8 cellular contexts compared by ENCODE assay signal in genomic region chr1:149844096-149844495, GRCh38. TPM values are rescaled to one million over a fixed set of nuclear protein-coding genes. Genes with fewer than 3 reads are reported as not detected.
DNase-seq lines count a peak whose midpoint lies in the region; ATAC-seq and TF ChIP-seq lines count a peak whose summit lies in the region.

No MANE protein-coding gene starts in this region.

- DNase-seq in left ventricle myocardium inferior (no peak), left cardiac atrium (no peak), smooth muscle cell (lab: John Stamatoyannopoulos, UW; ENCODE audit: unreplicated experiment) (no peak), GOT3 (lab: John Stamatoyannopoulos, UW) (no peak), superior temporal gyrus (ENCODE audit: extremely low spot score) (no peak)
- DNase-seq in activated CD4-positive, alpha-beta T cell treated with anti-CD3 and anti-CD28 coated beads, Interleukin-2, amount 10 ng/mL, durations not matched to agents 7 days and 5 days = peak; percentile 30

- H3K9me3 Mint-ChIP-seq in activated CD4-positive, alpha-beta T cell treated with anti-CD3 and anti-CD28 coated beads, Interleukin-2, amount 10 ng/mL, durations not matched to agents 7 days and 5 days = no peaks in the 10 kb centered on the region

- H3K27ac ChIP-seq in left ventricle myocardium inferior (replicated peaks) (no peak overlapping the region), gastroesophageal sphincter (peak overlapping the region; percentile 78 to 95 (median 84)), smooth muscle cell (ENCODE audit: low read depth) (peak overlapping the region; percentile 68)

- peak overlapping the region; percentile 92 for H3K27ac Mint-ChIP-seq in activated CD4-positive, alpha-beta T cell treated with anti-CD3 and anti-CD28 coated beads, Interleukin-2, amount 10 ng/mL, durations not matched to agents 7 days and 5 days

- peaks cover 4% of the 10 kb centered on the region for H3F3A ChIP-seq in smooth muscle cell (ENCODE audit: low read depth)

- WGBS in gastroesophageal sphincter (ENCODE audit: low coverage in 1 of 2), 2 donors = 27 to 39% methylated on average over 3 of the region's 3 CpGs
- 21% methylated on average over 3 of the region's 3 CpGs for WGBS in smooth muscle cell (ENCODE audit: low lambda C conversion rate)

- POLR2A ChIA-PET in activated CD4-positive, alpha-beta T cell treated with anti-CD3 and anti-CD28 coated beads, Interleukin-2, amount 10 ng/mL, durations not matched to agents 7 days and 5 days (lab: Charles Lee) = interaction anchor here (1.5 kb wide), 1 partner anchor 43 kb away, joined by 26 read pairs; a partner anchor contains a TSS

- H3K4me1 Mint-ChIP-seq in activated CD4-positive, alpha-beta T cell treated with anti-CD3 and anti-CD28 coated beads, Interleukin-2, amount 10 ng/mL, durations not matched to agents 7 days and 5 days = peaks cover 46% of the 10 kb centered on the region

- no peak for TF ChIP-seq CTCF in left ventricle myocardium inferior (IDR thresholded peaks at IDR 0.05; ENCODE audit: borderline replicate concordance)
- no peak for TF ChIP-seq CTCF in gastroesophageal sphincter (IDR thresholded peaks at IDR 0.05)
- TF ChIP-seq CTCF in smooth muscle cell (IDR thresholded peaks at IDR 0.05; ENCODE audit: borderline replicate concordance, insufficient read depth, poor library complexity, severe bottlenecking) = no peak

- H3K79me2 ChIP-seq in smooth muscle cell (ENCODE audit: low read depth) = peaks cover 58% of the 10 kb centered on the region

- H3K36me3 Mint-ChIP-seq in activated CD4-positive, alpha-beta T cell treated with anti-CD3 and anti-CD28 coated beads, Interleukin-2, amount 10 ng/mL, durations not matched to agents 7 days and 5 days (ENCODE audit: low read depth) = peaks cover 37% of the 10 kb centered on the region

- no peak for TF ChIP-seq EP300 in gastroesophageal sphincter (IDR thresholded peaks at IDR 0.05)

- intact Hi-C loops in left ventricle myocardium inferior (cut with micrococcal nuclease) = no loop called here
- intact Hi-C loops in left cardiac atrium (cut with DNase I) = no loop called here

- H3K27me3 Mint-ChIP-seq in activated CD4-positive, alpha-beta T cell treated with anti-CD3 and anti-CD28 coated beads, Interleukin-2, amount 10 ng/mL, durations not matched to agents 7 days and 5 days = no peaks in the 10 kb centered on the region

- H3K9me3 ChIP-seq in left ventricle myocardium inferior (replicated peaks) (no peaks in the 10 kb centered on the region), gastroesophageal sphincter (no peaks in the 10 kb centered on the region), smooth muscle cell (replicated peaks; ENCODE audit: low read depth) (no peaks in the 10 kb centered on the region)

- H3K27me3 ChIP-seq in left ventricle myocardium inferior (ENCODE audit: low read depth) (no peaks in the 10 kb centered on the region), gastroesophageal sphincter (no peaks in the 10 kb centered on the region), smooth muscle cell (ENCODE audit: low read depth) (no peaks in the 10 kb centered on the region)

- no peak for ATAC-seq in left cardiac atrium
- no peak for ATAC-seq in gastroesophageal sphincter
- ATAC-seq in HG03565 (IDR thresholded peaks at IDR 0.05; ENCODE audit: unreplicated experiment) = no peak

- H3K36me3 ChIP-seq in left ventricle myocardium inferior (no peaks in the 10 kb centered on the region), gastroesophageal sphincter (no peaks in the 10 kb centered on the region), smooth muscle cell (ENCODE audit: low read depth) (no peaks in the 10 kb centered on the region)

- H3K4me1 ChIP-seq in left ventricle myocardium inferior (peaks cover 47% of the 10 kb centered on the region), gastroesophageal sphincter (peaks cover 0 to 51% (median 11%) of the 10 kb centered on the region in 3 donors), smooth muscle cell (ENCODE audit: low read depth) (peaks cover 41% of the 10 kb centered on the region)

- peak overlapping the region; percentile 77 for H3K9ac ChIP-seq in smooth muscle cell (ENCODE audit: low read depth)

- no peak overlapping the region for H2AFZ ChIP-seq in smooth muscle cell (ENCODE audit: low read depth)

- CTCF ChIA-PET in activated CD4-positive, alpha-beta T cell treated with anti-CD3 and anti-CD28 coated beads, Interleukin-2, amount 10 ng/mL, durations not matched to agents 7 days and 5 days (lab: Charles Lee) = interaction anchor here (0.6 to 1.1 kb wide), 2 partner anchors 44 to 1256 kb away, joined by 5 to 6 read pairs; a partner anchor contains a TSS

- H4K20me1 ChIP-seq in smooth muscle cell (ENCODE audit: low read depth) = peaks cover 55% of the 10 kb centered on the region

- TF ChIP-seq POLR2A in gastroesophageal sphincter (IDR thresholded peaks at IDR 0.05) = no peak

- H3K4me3 ChIP-seq in left ventricle myocardium inferior (peak overlapping the region; percentile 67), gastroesophageal sphincter (peak overlapping the region; percentile 52 to 97), smooth muscle cell (peak overlapping the region; percentile 64)

- H3K4me3 Mint-ChIP-seq in activated CD4-positive, alpha-beta T cell treated with anti-CD3 and anti-CD28 coated beads, Interleukin-2, amount 10 ng/mL, durations not matched to agents 7 days and 5 days = peak overlapping the region; percentile 81

- peak overlapping the region; percentile 98 for H3K4me2 ChIP-seq in smooth muscle cell

RNA-seq across cellular contexts. Expression of gene BOLA1, which starts 55.3 kb away (rescaled TPM):
- total RNA-seq in left ventricle myocardium inferior (19.4 TPM), left cardiac atrium (10 to 100 TPM; 13.0 to 16.0 TPM), gastroesophageal sphincter (10 to 100 TPM; 23.9 to 46.2 (median 30.5) TPM), smooth muscle cell (14.3 and 21.3 TPM in 2 replicates)
- total RNA-seq in activated CD4-positive, alpha-beta T cell treated with anti-CD3 and anti-CD28 coated beads, Interleukin-2, amount 10 ng/mL, durations not matched to agents 7 days and 5 days = 10 to 100 TPM; 20.3 to 20.6 TPM
- 25.7 and 27.4 TPM in 2 replicates for polyA plus RNA-seq in smooth muscle cell
